27 cellular contexts compared by ENCODE assay signal in genomic region chr2:221500501-221501209, GRCh38.
DNase-seq lines count a peak whose midpoint lies in the region; ATAC-seq, FAIRE-seq and TF ChIP-seq lines count a peak whose summit lies in the region.
"Had no signal": no experiment of that assay in that cellular context is flagged by ENCODE, and none has a peak within 500 bp of the region (broad histone marks: within the 10 kb centered on the region; RNA-seq: fewer than 3 reads in every experiment).

No MANE protein-coding gene starts in this region.

- H3K9me2 ChIP-seq in MM.1S (replicated peaks; ENCODE audit: insufficient read depth, low read length) = no peaks in the 10 kb centered on the region

- no peak for ATAC-seq in stimulated activated memory B cell treated with anti-CD40 and anti-IgM and Interleukin-4, amounts not matched to agents 10 μg/mL and 1 μg/mL and 100 μg/mL, for 72 hours
- no peak for ATAC-seq in natural killer cell treated with Interleukin-12 subunit alpha and Interleukin-12 subunit beta and Interleukin-15 and Interleukin-18, amount 100 ng/mL, for 72 hours
- ATAC-seq: A549; activated CD8-positive, alpha-beta memory T cell treated with anti-CD3 and anti-CD28 coated beads, Interleukin-2, amount 10 ng/mL, durations not matched to agents 7 days and 5 days had no signal

- TF ChIP-seq CTCF in astrocyte (IDR thresholded peaks at IDR 0.05; ENCODE audit: insufficient read depth, low read depth, low read length) (no peak), MM.1S (IDR thresholded peaks at IDR 0.05; ENCODE audit: low read length) (no peak), mesothelial cell of epicardium (IDR thresholded peaks at IDR 0.05; ENCODE audit: unreplicated experiment) (no peak)

- no peak overlapping the region for H3K4me3 ChIP-seq in astrocyte (ENCODE audit: insufficient read depth, low read depth, low read length)
- H3K4me3 ChIP-seq in MM.1S (ENCODE audit: low read length) = no peak overlapping the region
- H3K4me3 ChIP-seq: A549; BLaER1 treated with 17β-estradiol and CSF1 and Interleukin-3, amounts not matched to agents 10 nM and 100 nM; breast epithelium; HAP-1; sigmoid colon had no signal

- H3K4me1 ChIP-seq in astrocyte (ENCODE audit: insufficient read depth, low read length) (peaks cover 24% of the 10 kb centered on the region), MM.1S (ENCODE audit: low read length) (no peaks in the 10 kb centered on the region)
- H3K4me1 ChIP-seq: A549; BLaER1 treated with 17β-estradiol and CSF1 and Interleukin-3, amounts not matched to agents 10 nM and 100 nM; breast epithelium had no signal

- no peaks in the 10 kb centered on the region for H3F3A ChIP-seq in MM.1S (ENCODE audit: insufficient read depth, low read length)

- H3K9me3 ChIP-seq in astrocyte (ENCODE audit: insufficient read depth, low read depth, low read length) = no peaks in the 10 kb centered on the region
- H3K9me3 ChIP-seq in MM.1S (replicated peaks; ENCODE audit: insufficient read depth, low read length) = no peaks in the 10 kb centered on the region
- H3K9me3 ChIP-seq: A549; BLaER1 treated with 17β-estradiol and CSF1 and Interleukin-3, amounts not matched to agents 10 nM and 100 nM; breast epithelium; HAP-1; sigmoid colon had no signal

- H3K36me3 Mint-ChIP-seq in astrocyte (ENCODE audit: low read depth, unreplicated experiment) (peaks cover 7% of the 10 kb centered on the region), mesothelial cell of epicardium (peaks cover 4% of the 10 kb centered on the region)
- no peaks in the 10 kb centered on the region for H3K36me3 Mint-ChIP-seq in stimulated activated memory B cell treated with anti-CD40 and anti-IgM and Interleukin-4, amounts not matched to agents 10 μg/mL and 1 μg/mL and 100 μg/mL, for 72 hours
- H3K36me3 Mint-ChIP-seq in natural killer cell treated with Interleukin-12 subunit alpha and Interleukin-12 subunit beta and Interleukin-15 and Interleukin-18, amount 100 ng/mL, for 72 hours = no peaks in the 10 kb centered on the region
- H3K36me3 Mint-ChIP-seq: activated CD8-positive, alpha-beta memory T cell treated with anti-CD3 and anti-CD28 coated beads, Interleukin-2, amount 10 ng/mL, durations not matched to agents 7 days and 5 days had no signal

- H3K4me2 ChIP-seq in astrocyte (ENCODE audit: low read length) (peak overlapping the region; percentile 82), MM.1S (ENCODE audit: low read depth, low read length) (no peak overlapping the region)
- H3K4me2 ChIP-seq: A549; BLaER1 treated with 17β-estradiol and CSF1 and Interleukin-3, amounts not matched to agents 10 nM and 100 nM had no signal

- H3K4me1 Mint-ChIP-seq in astrocyte (ENCODE audit: low read depth, unreplicated experiment) (peaks cover 26% of the 10 kb centered on the region), mesothelial cell of epicardium (peaks cover 29% of the 10 kb centered on the region)
- H3K4me1 Mint-ChIP-seq in stimulated activated memory B cell treated with anti-CD40 and anti-IgM and Interleukin-4, amounts not matched to agents 10 μg/mL and 1 μg/mL and 100 μg/mL, for 72 hours = peaks cover 17% of the 10 kb centered on the region
- H3K4me1 Mint-ChIP-seq in natural killer cell treated with Interleukin-12 subunit alpha and Interleukin-12 subunit beta and Interleukin-15 and Interleukin-18, amount 100 ng/mL, for 72 hours (ENCODE audit: low read depth in 2 of 2) = peaks cover 15 to 22% of the 10 kb centered on the region in 2 donors

- H3K9me3 Mint-ChIP-seq in astrocyte (ENCODE audit: unreplicated experiment) (no peaks in the 10 kb centered on the region), mesothelial cell of epicardium (no peaks in the 10 kb centered on the region)
- H3K9me3 Mint-ChIP-seq in stimulated activated memory B cell treated with anti-CD40 and anti-IgM and Interleukin-4, amounts not matched to agents 10 μg/mL and 1 μg/mL and 100 μg/mL, for 72 hours = no peaks in the 10 kb centered on the region
- no peaks in the 10 kb centered on the region for H3K9me3 Mint-ChIP-seq in natural killer cell treated with Interleukin-12 subunit alpha and Interleukin-12 subunit beta and Interleukin-15 and Interleukin-18, amount 100 ng/mL, for 72 hours
- H3K9me3 Mint-ChIP-seq: activated T-helper 2 cell treated with anti-CD3 and anti-CD28 coated beads, Interferon-gamma antibody, Interleukin-2, Interleukin-4, amounts not matched to agents 10 μg/mL and 5 μg/mL and 100 μg/mL, durations not matched to agents 14 hours and 24 hours and 36 hours had no signal

- H3K27ac ChIP-seq in astrocyte (ENCODE audit: low read depth, low read length) = no peak overlapping the region
- no peak overlapping the region for H3K27ac ChIP-seq in MM.1S (ENCODE audit: low read length)
- H3K27ac ChIP-seq: A549; BLaER1 treated with 17β-estradiol and CSF1 and Interleukin-3, amounts not matched to agents 10 nM and 100 nM; breast epithelium; sigmoid colon had no signal

- H3K79me2 ChIP-seq in astrocyte (ENCODE audit: insufficient read depth, low read length) (no peaks in the 10 kb centered on the region), MM.1S (ENCODE audit: low read length) (no peaks in the 10 kb centered on the region)

- H2AFZ ChIP-seq in astrocyte (ENCODE audit: low read depth, low read length) (no peak overlapping the region), MM.1S (ENCODE audit: low read length) (no peak overlapping the region)

- H3K36me3 ChIP-seq in astrocyte (ENCODE audit: insufficient read depth, low read length) (no peaks in the 10 kb centered on the region), MM.1S (replicated peaks; ENCODE audit: insufficient read depth, low read length) (no peaks in the 10 kb centered on the region)
- H3K36me3 ChIP-seq: BLaER1 treated with 17β-estradiol and CSF1 and Interleukin-3, amounts not matched to agents 10 nM and 100 nM; breast epithelium had no signal

- no peak overlapping the region for H3K9ac ChIP-seq in astrocyte (ENCODE audit: low read length)
- no peak overlapping the region for H3K9ac ChIP-seq in MM.1S (ENCODE audit: low read length)
- H3K9ac ChIP-seq: BLaER1 treated with 17β-estradiol and CSF1 and Interleukin-3, amounts not matched to agents 10 nM and 100 nM had no signal

- DNase-seq in NCI-H2227 treated with DMSO at 0.1 percent for 48 hours (lab: John Stamatoyannopoulos, UW) (peak; percentile 15), NCI-H2227 (lab: John Stamatoyannopoulos, UW; ENCODE audit: unreplicated experiment) (no peak), astrocyte (ENCODE audit: low read depth) (no peak), myocyte (ENCODE audit: low read depth) (peak; percentile 56), MM.1S (no peak), mesothelial cell of epicardium (ENCODE audit: low spot score in 2 of 2, unreplicated experiment in 2 of 2) (no peak)
- DNase-seq in natural killer cell treated with Interleukin-12 subunit alpha and Interleukin-12 subunit beta and Interleukin-15 and Interleukin-18, amount 100 ng/mL, for 72 hours (ENCODE audit: low spot score) = no peak
- DNase-seq: activated CD4-positive, alpha-beta T cell treated with anti-CD3 and anti-CD28 coated beads for 4 hours; activated CD8-positive, alpha-beta memory T cell treated with anti-CD3 and anti-CD28 coated beads, Interleukin-2, amount 10 ng/mL, durations not matched to agents 7 days and 5 days; cortex of kidney; DMS153; hippocampal formation; NCI-H345; occipital lobe; RPMI8226; sigmoid colon; stimulated activated CD4-positive, alpha-beta T cell treated with anti-CD3 and anti-CD28 coated beads, Interleukin-1b, Interleukin-23, amount 100 ng/mL, for 48 hours; stimulated activated naive CD4-positive, alpha-beta T cell treated with Interleukin-2 at 50 U/mL for 16 hours had no signal

- no peak overlapping the region for H3K4me3 Mint-ChIP-seq in astrocyte (ENCODE audit: unreplicated experiment)
- H3K4me3 Mint-ChIP-seq in stimulated activated memory B cell treated with anti-CD40 and anti-IgM and Interleukin-4, amounts not matched to agents 10 μg/mL and 1 μg/mL and 100 μg/mL, for 72 hours = no peak overlapping the region
- H3K4me3 Mint-ChIP-seq in natural killer cell treated with Interleukin-12 subunit alpha and Interleukin-12 subunit beta and Interleukin-15 and Interleukin-18, amount 100 ng/mL, for 72 hours = no peak overlapping the region
- no peak overlapping the region for H3K4me3 Mint-ChIP-seq in mesothelial cell of epicardium
- H3K4me3 Mint-ChIP-seq: activated CD8-positive, alpha-beta memory T cell treated with anti-CD3 and anti-CD28 coated beads, Interleukin-2, amount 10 ng/mL, durations not matched to agents 7 days and 5 days had no signal

- no peaks in the 10 kb centered on the region for H3K27me3 ChIP-seq in astrocyte (ENCODE audit: insufficient read depth, low read length)
- no peaks in the 10 kb centered on the region for H3K27me3 ChIP-seq in MM.1S (replicated peaks; ENCODE audit: insufficient read depth, low read length)
- H3K27me3 ChIP-seq: BLaER1 treated with 17β-estradiol and CSF1 and Interleukin-3, amounts not matched to agents 10 nM and 100 nM; breast epithelium; sigmoid colon had no signal

- no peak for FAIRE-seq in astrocyte (lab: Jason Lieb, UNC)
- FAIRE-seq: A549, endometrium, GM12892, urothelium cell line had no signal

- H4K20me1 ChIP-seq in astrocyte (ENCODE audit: insufficient read depth, low read length) (no peaks in the 10 kb centered on the region), MM.1S (ENCODE audit: insufficient read depth, low read length) (no peaks in the 10 kb centered on the region)
- H4K20me1 ChIP-seq: BLaER1 treated with 17β-estradiol and CSF1 and Interleukin-3, amounts not matched to agents 10 nM and 100 nM had no signal

- H3K27ac Mint-ChIP-seq in astrocyte (ENCODE audit: unreplicated experiment) = no peak overlapping the region
- H3K27ac Mint-ChIP-seq in stimulated activated memory B cell treated with anti-CD40 and anti-IgM and Interleukin-4, amounts not matched to agents 10 μg/mL and 1 μg/mL and 100 μg/mL, for 72 hours = peak overlapping the region; percentile 24
- H3K27ac Mint-ChIP-seq in natural killer cell treated with Interleukin-12 subunit alpha and Interleukin-12 subunit beta and Interleukin-15 and Interleukin-18, amount 100 ng/mL, for 72 hours = no peak overlapping the region
- no peak overlapping the region for H3K27ac Mint-ChIP-seq in mesothelial cell of epicardium
- H3K27ac Mint-ChIP-seq: activated CD8-positive, alpha-beta memory T cell treated with anti-CD3 and anti-CD28 coated beads, Interleukin-2, amount 10 ng/mL, durations not matched to agents 7 days and 5 days; activated T-helper 2 cell treated with anti-CD3 and anti-CD28 coated beads, Interferon-gamma antibody, Interleukin-2, Interleukin-4, amounts not matched to agents 10 μg/mL and 5 μg/mL and 100 μg/mL, durations not matched to agents 14 hours and 24 hours and 36 hours had no signal

- no peaks in the 10 kb centered on the region for H3K27me3 Mint-ChIP-seq in astrocyte (ENCODE audit: low read depth, unreplicated experiment)
- H3K27me3 Mint-ChIP-seq in stimulated activated memory B cell treated with anti-CD40 and anti-IgM and Interleukin-4, amounts not matched to agents 10 μg/mL and 1 μg/mL and 100 μg/mL, for 72 hours = no peaks in the 10 kb centered on the region
- H3K27me3 Mint-ChIP-seq in natural killer cell treated with Interleukin-12 subunit alpha and Interleukin-12 subunit beta and Interleukin-15 and Interleukin-18, amount 100 ng/mL, for 72 hours = no peaks in the 10 kb centered on the region
- H3K27me3 Mint-ChIP-seq in mesothelial cell of epicardium (ENCODE audit: low read depth) = peaks cover 1% of the 10 kb centered on the region
- H3K27me3 Mint-ChIP-seq: activated CD8-positive, alpha-beta memory T cell treated with anti-CD3 and anti-CD28 coated beads, Interleukin-2, amount 10 ng/mL, durations not matched to agents 7 days and 5 days had no signal

Comparison
In these comparisons a context has a peak if more than half of its experiments do, and no peak if none do; other contexts are left out.
1. DNase-seq: peak in NCI-H2227 treated with DMSO at 0.1 percent for 48 hours (single experiment) and myocyte (single experiment); none in NCI-H2227 (single experiment), astrocyte (single experiment), MM.1S (single experiment), natural killer cell treated with Interleukin-12 subunit alpha and Interleukin-12 subunit beta and Interleukin-15 and Interleukin-18, amount 100 ng/mL, for 72 hours (single experiment) and mesothelial cell of epicardium (0 of 2).